ENCODE assay signal across 21 cellular contexts in the genomic region with DNA sequence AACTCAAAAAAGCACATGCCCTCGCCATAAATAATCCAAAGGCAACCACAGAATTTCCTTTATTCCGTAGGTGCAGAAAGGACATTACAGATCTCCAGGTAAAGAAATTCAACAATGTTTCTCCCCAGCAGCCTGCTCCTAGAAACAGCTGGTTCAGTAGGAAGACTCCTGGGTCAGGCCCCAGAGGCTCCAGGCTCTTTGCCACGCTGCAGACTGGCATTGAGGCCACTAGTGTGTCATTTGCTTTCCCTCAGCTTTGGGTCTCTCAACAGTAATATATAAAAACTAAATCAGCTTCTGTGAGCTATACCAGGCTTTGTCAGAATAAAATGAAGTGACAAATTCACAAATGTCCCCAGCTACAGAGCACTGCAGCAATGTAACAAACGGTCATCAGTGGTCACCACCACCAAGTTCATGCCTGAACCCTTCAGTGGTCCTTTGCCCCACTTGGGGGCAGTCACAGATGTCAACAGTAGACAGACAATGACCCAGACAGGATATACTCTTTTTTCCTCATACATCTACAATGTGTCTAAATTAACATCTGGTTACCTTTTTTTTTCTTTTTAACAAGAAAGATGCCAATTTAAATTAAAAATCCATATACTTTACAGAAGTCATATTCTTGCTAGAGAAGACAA.
DNase-seq lines count a peak whose midpoint lies in the region; TF ChIP-seq lines count a peak whose summit lies in the region.
"Had no signal": no experiment of that assay in that cellular context is flagged by ENCODE, and none has a peak within 500 bp of the region (broad histone marks: within the 10 kb centered on the region; RNA-seq: fewer than 3 reads in every experiment).

No MANE protein-coding gene starts in this region.

- H3K9ac ChIP-seq in BLaER1 (no peak overlapping the region), Loucy (ENCODE audit: low read depth, low read length, poor library complexity, severe bottlenecking) (no peak overlapping the region), endodermal cell (ENCODE audit: extremely low read depth, low read length, poor library complexity, severe bottlenecking) (no peak overlapping the region), colonic mucosa (ENCODE audit: low read depth in 2 of 2, low read length in 2 of 2) (no peak overlapping the region)
- H3K9ac ChIP-seq in BLaER1 treated with 17β-estradiol and CSF1 and Interleukin-3, amounts not matched to agents 10 nM and 100 nM: no peak overlapping the region
- H3K9ac ChIP-seq: SK-N-SH had no signal

- H3K27me3 ChIP-seq in BLaER1: no peaks in the 10 kb centered on the region
- no peaks in the 10 kb centered on the region for H3K27me3 ChIP-seq in BLaER1 treated with 17β-estradiol and CSF1 and Interleukin-3, amounts not matched to agents 10 nM and 100 nM
- H3K27me3 ChIP-seq in Loucy (ENCODE audit: insufficient read depth, low read length, poor library complexity, severe bottlenecking): no peaks in the 10 kb centered on the region
- no peaks in the 10 kb centered on the region for H3K27me3 ChIP-seq in endodermal cell (ENCODE audit: control insufficient read depth, insufficient read depth, low read length, poor library complexity, severe bottlenecking)
- H3K27me3 ChIP-seq in colonic mucosa: no peaks in the 10 kb centered on the region

- no peaks in the 10 kb centered on the region for H3K79me2 ChIP-seq in Loucy (ENCODE audit: insufficient read depth, low read length)

- H3K4me3 Mint-ChIP-seq in endodermal cell (no peak overlapping the region), CD14-positive monocyte (no peak overlapping the region)

- intact Hi-C loops in colonic mucosa (cut with DNase I) (no loop called here), CD14-positive monocyte (cut with micrococcal nuclease) (no loop called here)

- H3K9me3 ChIP-seq in BLaER1 (peaks cover 29% of the 10 kb centered on the region), Loucy (ENCODE audit: insufficient read depth, low read depth, low read length) (no peaks in the 10 kb centered on the region), endodermal cell (ENCODE audit: control insufficient read depth, low read length) (no peaks in the 10 kb centered on the region), colonic mucosa (no peaks in the 10 kb centered on the region)
- H3K9me3 ChIP-seq in BLaER1 treated with 17β-estradiol and CSF1 and Interleukin-3, amounts not matched to agents 10 nM and 100 nM (replicated peaks in 1 of 11): peaks cover 5 to 35% (median 26%) of the 10 kb centered on the region in 11 experiments; a peak in 20 of 22 replicates
- H3K9me3 ChIP-seq: SK-N-SH had no signal

- peak; percentile 40 for TF ChIP-seq CTCF in Loucy (conservative IDR thresholded peaks at IDR 0.05; ENCODE audit: low read length)
- TF ChIP-seq CTCF in endodermal cell (conservative IDR thresholded peaks at IDR 0.05): peak; percentile 49
- TF ChIP-seq CTCF in colonic mucosa (IDR thresholded peaks at IDR 0.05): no peak
- TF ChIP-seq CTCF in CD14-positive monocyte (IDR thresholded peaks at IDR 0.05): no peak

- H3F3A ChIP-seq in Loucy (ENCODE audit: low read depth): no peaks in the 10 kb centered on the region

- H4K20me1 ChIP-seq in BLaER1 (peaks cover 44% of the 10 kb centered on the region), Loucy (ENCODE audit: insufficient read depth, low read length, poor library complexity, severe bottlenecking) (no peaks in the 10 kb centered on the region)
- peaks cover 0 to 17% (median 0%) of the 10 kb centered on the region in 11 experiments; a peak in 3 of 22 replicates for H4K20me1 ChIP-seq in BLaER1 treated with 17β-estradiol and CSF1 and Interleukin-3, amounts not matched to agents 10 nM and 100 nM

- DNase-seq in endodermal cell: no peak
- no peak for DNase-seq in HCEC 1CT
- no peak for DNase-seq in colonic mucosa
- no peak for DNase-seq in T-helper 1 cell
- DNase-seq in CD14-positive monocyte (ENCODE audit: low spot score): no peak
- DNase-seq: DMS153, DND-41, GOT3, KG1, MM.1S, NCI-H2029, NCI-H446, NCI-H524 treated with DMSO at 0.1 percent for 48 hours, NCI-H82, SIG-M5, SK-N-SH, SW 1271 had no signal

- no peak overlapping the region for H3K27ac ChIP-seq in BLaER1
- H3K27ac ChIP-seq in BLaER1 treated with 17β-estradiol and CSF1 and Interleukin-3, amounts not matched to agents 10 nM and 100 nM: no peak overlapping the region
- no peak overlapping the region for H3K27ac ChIP-seq in endodermal cell (ENCODE audit: low read depth, low read length)
- no peak overlapping the region for H3K27ac ChIP-seq in colonic mucosa
- H3K27ac ChIP-seq: RWPE1 had no signal

- 95 to 97% methylated on average over 4 of the region's 4 CpGs for WGBS in endodermal cell (ENCODE audit: insufficient coverage in 1 of 2, insufficient read length in 1 of 2), 2 experiments

- no peak overlapping the region for H2AFZ ChIP-seq in Loucy (ENCODE audit: low read length)

- H3K4me1 ChIP-seq in BLaER1 (peaks cover 25% of the 10 kb centered on the region), Loucy (ENCODE audit: insufficient read depth, low read length, poor library complexity, severe bottlenecking) (peaks cover 8% of the 10 kb centered on the region), endodermal cell (ENCODE audit: control insufficient read depth, insufficient read depth, low read length) (peaks cover 9% of the 10 kb centered on the region), colonic mucosa (no peaks in the 10 kb centered on the region)
- H3K4me1 ChIP-seq in BLaER1 treated with 17β-estradiol and CSF1 and Interleukin-3, amounts not matched to agents 10 nM and 100 nM: peaks cover 15 to 28% (median 19%) of the 10 kb centered on the region in 10 experiments

- no peaks in the 10 kb centered on the region for H3K36me3 Mint-ChIP-seq in endodermal cell (ENCODE audit: low read depth)
- no peaks in the 10 kb centered on the region for H3K36me3 Mint-ChIP-seq in CD14-positive monocyte

- H3K9me2 ChIP-seq in Loucy (replicated peaks; ENCODE audit: low read depth, low read length): no peaks in the 10 kb centered on the region
- H3K9me2 ChIP-seq: SK-N-SH had no signal

- H3K27ac Mint-ChIP-seq in endodermal cell: no peak overlapping the region
- H3K27ac Mint-ChIP-seq in CD14-positive monocyte: peak overlapping the region in 1 of 7 donors; percentile 31

- H3K9me3 Mint-ChIP-seq in endodermal cell: no peaks in the 10 kb centered on the region
- peaks cover 0 to 3% (median 0%) of the 10 kb centered on the region in 7 donors for H3K9me3 Mint-ChIP-seq in CD14-positive monocyte

- peaks cover 32% of the 10 kb centered on the region for H3K4me1 Mint-ChIP-seq in endodermal cell
- H3K4me1 Mint-ChIP-seq in CD14-positive monocyte: peaks cover 1% of the 10 kb centered on the region

- H3K27me3 Mint-ChIP-seq in endodermal cell (ENCODE audit: insufficient read depth) (no peaks in the 10 kb centered on the region), CD14-positive monocyte (ENCODE audit: low read depth in 3 of 3) (peaks cover 0 to 2% (median 0%) of the 10 kb centered on the region in 3 donors)

- H3K36me3 ChIP-seq in BLaER1 (peaks cover 17% of the 10 kb centered on the region; the same call in 1 of the 2 replicates), Loucy (ENCODE audit: insufficient read depth, low read length) (no peaks in the 10 kb centered on the region), endodermal cell (ENCODE audit: control insufficient read depth, insufficient read depth, low read length) (no peaks in the 10 kb centered on the region), colonic mucosa (no peaks in the 10 kb centered on the region)
- H3K36me3 ChIP-seq in BLaER1 treated with 17β-estradiol and CSF1 and Interleukin-3, amounts not matched to agents 10 nM and 100 nM: peaks cover 0 to 11% (median 0%) of the 10 kb centered on the region in 11 experiments; a peak in 4 of 22 replicates

- H3K4me3 ChIP-seq in BLaER1 (no peak overlapping the region), Loucy (ENCODE audit: low read length, poor library complexity, severe bottlenecking) (no peak overlapping the region), endodermal cell (ENCODE audit: low read length) (no peak overlapping the region), colonic mucosa (no peak overlapping the region)
- no peak overlapping the region for H3K4me3 ChIP-seq in BLaER1 treated with 17β-estradiol and CSF1 and Interleukin-3, amounts not matched to agents 10 nM and 100 nM

- peak overlapping the region; percentile 20; the same call in 1 of the 2 replicates for H3K4me2 ChIP-seq in BLaER1
- peak overlapping the region in 6 of 11 experiments; percentile 8 to 48 (median 16); a peak in 7 of 22 replicates for H3K4me2 ChIP-seq in BLaER1 treated with 17β-estradiol and CSF1 and Interleukin-3, amounts not matched to agents 10 nM and 100 nM
- no peak overlapping the region for H3K4me2 ChIP-seq in Loucy (ENCODE audit: low read depth, low read length, poor library complexity, severe bottlenecking)
- H3K4me2 ChIP-seq: SK-N-SH had no signal

Comparison
In these comparisons a context has a peak if more than half of its experiments do, and no peak if none do; other contexts are left out.
1. CTCF ChIP-seq: peak in Loucy (single experiment) and endodermal cell (single experiment); none in colonic mucosa (single experiment) and CD14-positive monocyte (single experiment).